ENCODE assay signal across 20 cellular contexts in genomic region chr10:99337911-99338310, GRCh38. TPM values are rescaled to one million over a fixed set of nuclear protein-coding genes. Genes with fewer than 3 reads are reported as not detected.
DNase-seq lines count a peak whose midpoint lies in the region; ATAC-seq, FAIRE-seq and TF ChIP-seq lines count a peak whose summit lies in the region.
"Had no signal": no experiment of that assay in that cellular context is flagged by ENCODE, and none has a peak within 500 bp of the region (broad histone marks: within the 10 kb centered on the region; RNA-seq: fewer than 3 reads in every experiment).

No MANE protein-coding gene starts in this region.

- peaks cover 10% of the 10 kb centered on the region; the same call in 2 of the 3 replicates for H3K9me3 ChIP-seq in A549
- H3K9me3 ChIP-seq in left lung = no peaks in the 10 kb centered on the region
- H3K9me3 ChIP-seq: BE2C had no signal

- TF ChIP-seq RAD21 in A549 (conservative IDR thresholded peaks at IDR 0.05 in 1 of 2, IDR thresholded peaks at IDR 0.05 in 1 of 2) = no peak

- H3K27me3 ChIP-seq in left lung = peaks cover 0 to under 1% of the 10 kb centered on the region in 2 donors
- H3K27me3 ChIP-seq: BE2C had no signal

- H3K4me1 ChIP-seq in A549 = peaks cover 54% of the 10 kb centered on the region
- H3K4me1 ChIP-seq in left lung = no peaks in the 10 kb centered on the region
- H3K4me1 ChIP-seq: BE2C had no signal

- no peaks in the 10 kb centered on the region for H3K9me3 Mint-ChIP-seq in type B pancreatic cell
- H3K9me3 Mint-ChIP-seq: CD4-positive, CD25-positive, alpha-beta regulatory T cell; CD8-positive, alpha-beta memory T cell; HFFc6 had no signal

- peak; percentile 7 for FAIRE-seq in A549 (lab: Jason Lieb, UNC)
- FAIRE-seq: GM12892, GM18507 had no signal

- peak in 1 of 2 experiments; percentile 47 for DNase-seq in A549 (ENCODE audit: low read depth in 1 of 2, low spot score in 1 of 2)
- DNase-seq in NCI-H69 (lab: John Stamatoyannopoulos, UW) = peak; percentile 8
- DNase-seq in type B pancreatic cell (ENCODE audit: extremely low spot score, unreplicated experiment) = no peak
- no peak for DNase-seq in SHP77 treated with DMSO at 0.1 percent for 48 hours (lab: John Stamatoyannopoulos, UW)
- no peak for DNase-seq in GM19238 (ENCODE audit: insufficient read length, low spot score)
- no peak for DNase-seq in left lung
- DNase-seq: BE2C; CD4-positive, CD25-positive, alpha-beta regulatory T cell; CD8-positive, alpha-beta memory T cell; COR-L47; GDM1; GOT3; H7 had no signal

- no peak for TF ChIP-seq EP300 in A549 (IDR thresholded peaks at IDR 0.05)

- peaks cover 21% of the 10 kb centered on the region for H3K27me3 Mint-ChIP-seq in type B pancreatic cell

- H3K4me3 Mint-ChIP-seq in type B pancreatic cell = no peak overlapping the region
- H3K4me3 Mint-ChIP-seq: CD4-positive, CD25-positive, alpha-beta regulatory T cell; CD8-positive, alpha-beta memory T cell had no signal

- H3K4me1 Mint-ChIP-seq in type B pancreatic cell (ENCODE audit: unreplicated experiment) = peaks cover 20% of the 10 kb centered on the region
- H3K4me1 Mint-ChIP-seq: CD4-positive, CD25-positive, alpha-beta regulatory T cell; CD8-positive, alpha-beta memory T cell had no signal

- no peaks in the 10 kb centered on the region for H3K36me3 Mint-ChIP-seq in type B pancreatic cell
- H3K36me3 Mint-ChIP-seq: CD4-positive, CD25-positive, alpha-beta regulatory T cell; CD8-positive, alpha-beta memory T cell had no signal

- no peak for TF ChIP-seq POLR2A in A549 (IDR thresholded peaks at IDR 0.05; ENCODE audit: low read length)

- POLR2A ChIA-PET in A549 (lab: Yijun Ruan, JAX) = interaction anchor here (3.0 kb wide), 1 partner anchor 9 kb away, joined by 15 read pairs; the partner anchor contains the start of gene CNNM1

- H3K36me3 ChIP-seq in left lung = no peaks in the 10 kb centered on the region
- H3K36me3 ChIP-seq: BE2C had no signal

- H3K27ac ChIP-seq in A549 (peak overlapping the region; percentile 86 to 87), VCaP (peak overlapping the region; percentile 78), left lung (no peak overlapping the region)

- ATAC-seq in A549 (peak in 1 of 2 experiments; percentile 6; a peak in 1 of 6 replicates), left lung (no peak)
- ATAC-seq: HCT116 had no signal

- TF ChIP-seq CTCF in A549 (IDR thresholded peaks at IDR 0.05) (no peak), VCaP (conservative IDR thresholded peaks at IDR 0.05) (no peak), type B pancreatic cell (conservative IDR thresholded peaks at IDR 0.05) (no peak), left lung (IDR thresholded peaks at IDR 0.05) (no peak)

- CTCF ChIA-PET in A549 (lab: Yijun Ruan, JAX) = interaction anchor here (0.7 to 4.6 kb wide), 4 partner anchors 8 to 58 kb away, joined by 3 to 15 read pairs (median 4); partner anchors contain the start of gene CNNM1

- H3K4me3 ChIP-seq in A549 (peak overlapping the region; percentile 7; the same call in 1 of the 3 replicates), left lung (no peak overlapping the region)

- intact Hi-C loops in left lung (cut with DNase I) = no loop called here

- peak overlapping the region; percentile 83 for H3K4me2 ChIP-seq in A549

- peak overlapping the region; percentile 6 for H3K27ac Mint-ChIP-seq in type B pancreatic cell
- H3K27ac Mint-ChIP-seq: CD4-positive, CD25-positive, alpha-beta regulatory T cell; CD8-positive, alpha-beta memory T cell had no signal

TF ChIP-seq in A549, 52 proteins besides CTCF, POLR2A, EP300 and RAD21:
- TF ChIP-seq NPAS2 (CRISPR knock-in tag; IDR thresholded peaks at IDR 0.05; ENCODE audit: borderline replicate concordance) = no peak
- TF ChIP-seq RARB (CRISPR knock-in tag; IDR thresholded peaks at IDR 0.05) = no peak
- TF ChIP-seq BHLHE40 (IDR thresholded peaks at IDR 0.05; ENCODE audit: low read depth, low read length) = no peak
- TF ChIP-seq, protein P1, sequence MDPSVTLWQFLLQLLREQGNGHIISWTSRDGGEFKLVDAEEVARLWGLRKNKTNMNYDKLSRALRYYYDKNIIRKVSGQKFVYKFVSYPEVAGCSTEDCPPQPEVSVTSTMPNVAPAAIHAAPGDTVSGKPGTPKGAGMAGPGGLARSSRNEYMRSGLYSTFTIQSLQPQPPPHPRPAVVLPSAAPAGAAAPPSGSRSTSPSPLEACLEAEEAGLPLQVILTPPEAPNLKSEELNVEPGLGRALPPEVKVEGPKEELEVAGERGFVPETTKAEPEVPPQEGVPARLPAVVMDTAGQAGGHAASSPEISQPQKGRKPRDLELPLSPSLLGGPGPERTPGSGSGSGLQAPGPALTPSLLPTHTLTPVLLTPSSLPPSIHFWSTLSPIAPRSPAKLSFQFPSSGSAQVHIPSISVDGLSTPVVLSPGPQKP (IDR thresholded peaks at IDR 0.05; ENCODE audit: low read depth, low read length) = no peak
- no peak for TF ChIP-seq HOXA7 (CRISPR knock-in tag; IDR thresholded peaks at IDR 0.05)
- no peak for TF ChIP-seq ZNF302 (CRISPR knock-in tag; IDR thresholded peaks at IDR 0.05)

RNA-seq across cellular contexts. Expression of gene CNNM1, which starts 8.8 kb away (rescaled TPM):
- polyA plus RNA-seq in A549 (2011; rRNA removed) (14.2 and 17.0 TPM in 2 replicates), A549 (2017; fragmentation: RNase III; extraction: RNeasy Plus Mini Kit Qiagen cat#74134 plus additional on column Dnase treatment) (12.5 to 17.7 TPM (median 17.5 TPM) in 3 replicates)
- polyA plus RNA-seq in A549 (2012; cell fraction: cytosol; rRNA removed) = 9.8 and 13.4 TPM in 2 replicates
- polyA plus RNA-seq in A549 (2012; cell fraction: nucleus; rRNA removed) = 13.9 and 16.4 TPM in 2 replicates
- polyA minus RNA-seq in A549 (2011; rRNA and poly(A)+ RNA removed) = 19.2 and 22.0 TPM in 2 replicates
- total RNA-seq in type B pancreatic cell (ENCODE audit: low replicate concordance) (1.7 and 2.0 TPM in 2 replicates), left lung (under 1 TPM; 0.79 to 0.94 TPM)
- total RNA-seq: A172; CD4-positive, CD25-positive, alpha-beta regulatory T cell; HT-29 had no signal
- polyA plus RNA-seq: CD8-positive, alpha-beta memory T cell had no signal

Comparison
In these comparisons a context has a peak if more than half of its experiments do, and no peak if none do; other contexts are left out.
1. H3K27ac ChIP-seq: peak in A549 (2 of 2) and VCaP (single experiment); none in left lung (0 of 2).